In genomic region chr4:143286058-143286457, GRCh38 we compare ENCODE assay signal across 17 cellular contexts. TPM values are rescaled to one million over a fixed set of nuclear protein-coding genes. Genes with fewer than 3 reads are reported as not detected.
A peak's percentile ranks its signal among the peaks of the same experiment; 100 is the strongest.
DNase-seq lines count a peak whose midpoint lies in the region; ATAC-seq and TF ChIP-seq lines count a peak whose summit lies in the region.
"Had no signal": no experiment of that assay in that cellular context is flagged by ENCODE, and none has a peak within 500 bp of the region (broad histone marks: within the 10 kb centered on the region; RNA-seq: fewer than 3 reads in every experiment).

No MANE protein-coding gene starts in this region.

- intact Hi-C loops in IMR-90 (cut with micrococcal nuclease): no loop called here

- no peak overlapping the region; the same call in 1 of the 2 replicates for H3K27ac ChIP-seq in IMR-90 (ENCODE audit: insufficient read depth, low read length)
- H3K27ac ChIP-seq in mesodermal cell (ENCODE audit: low read depth, low read length, severe bottlenecking): peak overlapping the region; percentile 71
- H3K27ac ChIP-seq in subcutaneous abdominal adipose tissue (ENCODE audit: low read depth, low read length): peak overlapping the region; percentile 91
- no peak overlapping the region for H3K27ac ChIP-seq in CD8-positive, alpha-beta memory T cell (ENCODE audit: low read depth, low read length)

- no TSS peak for BruUV-seq in IMR-90 (replicated peaks; lab: Mats Ljungman, UMichigan)

- no CpG with 5 or more reads among the region's 1 CpG for WGBS in IMR-90 (ENCODE audit: extremely low coverage in 2 of 2, insufficient read length in 1 of 2), 2 experiments
- 27 to 38% methylated on average over 1 of the region's 1 CpG for WGBS in mesodermal cell (ENCODE audit: insufficient coverage in 2 of 2), 2 experiments

- H3K14ac ChIP-seq in IMR-90 (replicated peaks; ENCODE audit: low read depth, low read length): 0 out of 2 replicates have a peak overlapping the region, but pooled peaks have one; percentile 19

- no peaks in the 10 kb centered on the region for H3K9me3 ChIP-seq in IMR-90 (ENCODE audit: control insufficient read depth, insufficient read depth, low read length)
- H3K9me3 ChIP-seq in mesodermal cell (ENCODE audit: control insufficient read depth, low read length): no peaks in the 10 kb centered on the region
- H3K9me3 ChIP-seq in subcutaneous abdominal adipose tissue (ENCODE audit: control insufficient read depth in 5 of 5, low read length in 5 of 5): no peaks in the 10 kb centered on the region
- H3K9me3 ChIP-seq in CD8-positive, alpha-beta memory T cell (ENCODE audit: low read length): no peaks in the 10 kb centered on the region
- H3K9me3 ChIP-seq: body of pancreas had no signal

- no peak overlapping the region for H3K4me3 ChIP-seq in IMR-90 (ENCODE audit: insufficient read depth, low read depth, low read length)
- H3K4me3 ChIP-seq in fibroblast of pulmonary artery (replicated peaks; ENCODE audit: low read depth, low read length): no peak overlapping the region
- no peak overlapping the region for H3K4me3 ChIP-seq in mesodermal cell (ENCODE audit: extremely low read depth, insufficient read depth, low read length, poor library complexity, severe bottlenecking)
- H3K4me3 ChIP-seq in subcutaneous abdominal adipose tissue (ENCODE audit: low read depth in 1 of 5, low read length in 5 of 5): peak overlapping the region in 1 of 5 donors; percentile 7
- no peak overlapping the region for H3K4me3 ChIP-seq in CD8-positive, alpha-beta memory T cell (ENCODE audit: low read length)
- H3K4me3 ChIP-seq: body of pancreas had no signal

- no peak overlapping the region for H3K27ac Mint-ChIP-seq in CD8-positive, alpha-beta memory T cell
- H3K27ac Mint-ChIP-seq: stimulated activated memory B cell treated with anti-CD40 and anti-IgM and Interleukin-4, amounts not matched to agents 10 μg/mL and 1 μg/mL and 100 μg/mL, for 72 hours had no signal

- peak overlapping the region in 1 of 2 experiments; percentile 27; a peak in 1 of 4 replicates for H4K8ac ChIP-seq in IMR-90 (ENCODE audit: low read depth in 2 of 2, low read length in 2 of 2)

- H3K9me3 Mint-ChIP-seq in CD8-positive, alpha-beta memory T cell: no peaks in the 10 kb centered on the region
- H3K9me3 Mint-ChIP-seq: stimulated activated memory B cell treated with anti-CD40 and anti-IgM and Interleukin-4, amounts not matched to agents 10 μg/mL and 1 μg/mL and 100 μg/mL, for 72 hours had no signal

- H3K4me2 ChIP-seq in IMR-90 (ENCODE audit: low read depth, low read length): no peak overlapping the region

- CTCF ChIA-PET in IMR-90 (lab: Yijun Ruan, JAX): no interaction called here
- CTCF ChIA-PET in CD8-positive, alpha-beta memory T cell (lab: Charles Lee): no interaction called here

- H3K18ac ChIP-seq in IMR-90 (ENCODE audit: low read depth, low read length): 0 out of 2 replicates have a peak overlapping the region, but pooled peaks have one; percentile 39

- DNase-seq in IMR-90: no peak
- peak; percentile 6 for DNase-seq in fibroblast of pulmonary artery (ENCODE audit: low read depth)
- no peak for DNase-seq in CD8-positive, alpha-beta memory T cell
- no peak for DNase-seq in activated CD4-positive, CD25-positive, alpha-beta regulatory T cell treated with anti-CD3 and anti-CD28 coated beads, Interleukin-2, amount 50 U/mL, for 72 hours
- DNase-seq in SK-N-DZ (ENCODE audit: low spot score): no peak
- no peak for DNase-seq in NK-92 treated with Interleukin-12 subunit alpha and Interleukin-12 subunit beta, amount 100 ng/mL, for 24 hours (lab: John Stamatoyannopoulos, UW)
- DNase-seq: activated CD8-positive, alpha-beta memory T cell treated with anti-CD3 and anti-CD28 coated beads for 24 hours; activated gamma-delta T cell treated with Interleukin-2 at 50 U/mL for 16 hours; body of pancreas; effector memory CD4-positive, alpha-beta T cell; glutamatergic neuron; NCI-H1048; NCI-H2171; retina had no signal

- no peak for ATAC-seq in IMR-90 (ENCODE audit: low read depth)
- ATAC-seq: body of pancreas; stimulated activated memory B cell treated with anti-CD40 and anti-IgM and Interleukin-4, amounts not matched to agents 10 μg/mL and 1 μg/mL and 100 μg/mL, for 72 hours had no signal

- no peak for TF ChIP-seq POLR2A in IMR-90 (IDR thresholded peaks at IDR 0.05; ENCODE audit: low read depth, low read length)

- no peak overlapping the region for H2AFZ ChIP-seq in IMR-90 (replicated peaks; ENCODE audit: low read length, poor library complexity)

- H3K27me3 ChIP-seq in IMR-90 (ENCODE audit: control insufficient read depth, insufficient read depth, low read length): no peaks in the 10 kb centered on the region
- peaks cover 0 to 4% (median 0%) of the 10 kb centered on the region in 5 donors for H3K27me3 ChIP-seq in subcutaneous abdominal adipose tissue (ENCODE audit: control insufficient read depth in 5 of 5, insufficient read depth in 4 of 5, low read length in 5 of 5)
- no peaks in the 10 kb centered on the region for H3K27me3 ChIP-seq in CD8-positive, alpha-beta memory T cell (ENCODE audit: insufficient read depth, low read length, poor library complexity, severe bottlenecking)
- H3K27me3 ChIP-seq: body of pancreas had no signal

- 0 out of 2 replicates have a peak overlapping the region, but pooled peaks have one; percentile 26 for H3K23ac ChIP-seq in IMR-90 (ENCODE audit: low read depth, low read length)

- H2BK120ac ChIP-seq in IMR-90 (ENCODE audit: low read depth, low read length): no peak overlapping the region

- no peak overlapping the region for H4K5ac ChIP-seq in IMR-90 (ENCODE audit: low read depth, low read length)

- H3K9me1 ChIP-seq in IMR-90 (ENCODE audit: insufficient read depth, low read length): 0 out of 2 replicates have a peak, but pooled peaks cover 2% of the 10 kb centered on the region

- 0 out of 3 replicates have a peak overlapping the region, but pooled peaks have one; percentile 16 for H2BK15ac ChIP-seq in IMR-90 (ENCODE audit: low read depth, low read length)

- no peak overlapping the region for H2BK5ac ChIP-seq in IMR-90 (ENCODE audit: low read depth, low read length, poor library complexity, severe bottlenecking)

- in situ Hi-C loops in IMR-90 (cut with MboI; ENCODE audit: low sequenced_read_pairs): no loop called here

- H3K4me1 Mint-ChIP-seq in CD8-positive, alpha-beta memory T cell: no peaks in the 10 kb centered on the region
- H3K4me1 Mint-ChIP-seq: stimulated activated memory B cell treated with anti-CD40 and anti-IgM and Interleukin-4, amounts not matched to agents 10 μg/mL and 1 μg/mL and 100 μg/mL, for 72 hours had no signal

- H2AK9ac ChIP-seq in IMR-90 (replicated peaks; ENCODE audit: low read depth, low read length, poor library complexity): no peak overlapping the region

- H3K4me3 Mint-ChIP-seq in CD8-positive, alpha-beta memory T cell: no peak overlapping the region
- H3K4me3 Mint-ChIP-seq: stimulated activated memory B cell treated with anti-CD40 and anti-IgM and Interleukin-4, amounts not matched to agents 10 μg/mL and 1 μg/mL and 100 μg/mL, for 72 hours had no signal

- no peak overlapping the region for H2AK5ac ChIP-seq in IMR-90 (ENCODE audit: low read depth, low read length)

- POLR2A ChIA-PET in IMR-90 (lab: Charles Lee; ENCODE audit: unreplicated experiment): no interaction called here
- POLR2A ChIA-PET in CD8-positive, alpha-beta memory T cell (lab: Charles Lee): interaction anchor here (0.6 kb wide), 1 partner anchor 98 kb away, joined by 3 read pairs; no protein-coding TSS in a partner anchor

- H3K9ac ChIP-seq in IMR-90 (ENCODE audit: low read depth, low read length) (no peak overlapping the region), subcutaneous abdominal adipose tissue (ENCODE audit: low read length in 5 of 5) (peak overlapping the region in 3 of 5 donors; percentile 28 to 86 (median 31))

- TF ChIP-seq CTCF in IMR-90 (conservative IDR thresholded peaks at IDR 0.05; ENCODE audit: low read depth, low read length) (no peak), fibroblast of pulmonary artery (IDR thresholded peaks at IDR 0.05; ENCODE audit: low read length, missing control alignments) (no peak)

- no peaks in the 10 kb centered on the region for H3K36me3 Mint-ChIP-seq in CD8-positive, alpha-beta memory T cell
- H3K36me3 Mint-ChIP-seq: stimulated activated memory B cell treated with anti-CD40 and anti-IgM and Interleukin-4, amounts not matched to agents 10 μg/mL and 1 μg/mL and 100 μg/mL, for 72 hours had no signal

- no peak overlapping the region for H3K4ac ChIP-seq in IMR-90 (ENCODE audit: low read depth, low read length)

- H3K79me1 ChIP-seq in IMR-90 (ENCODE audit: low read depth in 1 of 2, low read length in 2 of 2): no peaks in the 10 kb centered on the region

- H3K36me3 ChIP-seq in IMR-90 (ENCODE audit: control insufficient read depth, insufficient read depth, low read length) (no peaks in the 10 kb centered on the region), mesodermal cell (ENCODE audit: control insufficient read depth, insufficient read depth, low read length) (no peaks in the 10 kb centered on the region), subcutaneous abdominal adipose tissue (ENCODE audit: control insufficient read depth in 5 of 5, insufficient read depth in 5 of 5, low read length in 5 of 5) (no peaks in the 10 kb centered on the region)
- no peaks in the 10 kb centered on the region for H3K36me3 ChIP-seq in CD8-positive, alpha-beta memory T cell (ENCODE audit: insufficient read depth, low read length)

- no peak overlapping the region for H4K91ac ChIP-seq in IMR-90 (ENCODE audit: insufficient read depth, low read depth, low read length)

- H3K4me1 ChIP-seq in IMR-90 (ENCODE audit: control insufficient read depth, insufficient read depth, low read length): peaks cover 13% of the 10 kb centered on the region
- H3K4me1 ChIP-seq in mesodermal cell (ENCODE audit: control insufficient read depth, insufficient read depth, low read length, poor library complexity, severe bottlenecking): peaks cover 10% of the 10 kb centered on the region
- peaks cover 7 to 34% (median 21%) of the 10 kb centered on the region in 5 donors for H3K4me1 ChIP-seq in subcutaneous abdominal adipose tissue (ENCODE audit: control insufficient read depth in 5 of 5, insufficient read depth in 5 of 5, low read length in 5 of 5)
- H3K4me1 ChIP-seq in CD8-positive, alpha-beta memory T cell (ENCODE audit: insufficient read depth, low read length): no peaks in the 10 kb centered on the region
- H3K4me1 ChIP-seq: body of pancreas had no signal

- H3K27me3 Mint-ChIP-seq in CD8-positive, alpha-beta memory T cell: peaks cover 3 to 10% of the 10 kb centered on the region in 2 donors
- H3K27me3 Mint-ChIP-seq: stimulated activated memory B cell treated with anti-CD40 and anti-IgM and Interleukin-4, amounts not matched to agents 10 μg/mL and 1 μg/mL and 100 μg/mL, for 72 hours had no signal

- no peak for TF ChIP-seq RAD21 in IMR-90 (IDR thresholded peaks at IDR 0.05; ENCODE audit: low read length)

- no peak overlapping the region for H3K56ac ChIP-seq in IMR-90 (ENCODE audit: extremely low read depth, insufficient read depth, low read length)

- H4K20me1 ChIP-seq in IMR-90 (ENCODE audit: insufficient read depth, low read length): no peaks in the 10 kb centered on the region

- H2BK20ac ChIP-seq in IMR-90 (ENCODE audit: low read depth, low read length): no peak overlapping the region

- dilution Hi-C loops in IMR-90 (cut with HindIII; ENCODE audit: low sequenced_read_pairs, unreplicated experiment): no loop called here

RNA-seq across cellular contexts. Expression of gene GAB1, which starts 50.6 kb away (rescaled TPM):
- 8.9 and 12.0 TPM in 2 replicates for total RNA-seq in IMR-90 (2012; rRNA removed)
- 2.8 and 3.4 TPM in 2 replicates for polyA plus RNA-seq in IMR-90 (2012; rRNA removed)
- 1.5 and 1.9 TPM in 2 replicates for polyA plus RNA-seq in IMR-90 (2012; cell fraction: cytosol; rRNA removed)
- 1.5 and 12.0 TPM in 2 replicates for polyA plus RNA-seq in IMR-90 (2012; cell fraction: nucleus; rRNA removed; ENCODE audit: low replicate concordance)
- 31.7 TPM for polyA plus RNA-seq in mesodermal cell (2013, experiment 1 of 2)
- 27.5 TPM for polyA plus RNA-seq in mesodermal cell (2013, experiment 2 of 2)
- under 1 TPM; 0.15 to 0.95 TPM for total RNA-seq in CD8-positive, alpha-beta memory T cell
- polyA plus RNA-seq in CD8-positive, alpha-beta memory T cell: 0.02 TPM
- polyA plus RNA-seq in SK-N-DZ (2014; cell fraction: cytosol; rRNA removed): 6.3 and 6.6 TPM in 2 replicates
- 7.7 and 13.0 TPM in 2 replicates for polyA plus RNA-seq in SK-N-DZ (2014; cell fraction: nucleus; rRNA removed)

Comparison
In these comparisons a context has a peak if more than half of its experiments do, and no peak if none do; other contexts are left out.
1. H3K27ac ChIP-seq: peak in mesodermal cell (single experiment) and subcutaneous abdominal adipose tissue (single experiment); none in IMR-90 (single experiment) and CD8-positive, alpha-beta memory T cell (single experiment).